1 cellular context compared by ENCODE assay signal in the genomic region with DNA sequence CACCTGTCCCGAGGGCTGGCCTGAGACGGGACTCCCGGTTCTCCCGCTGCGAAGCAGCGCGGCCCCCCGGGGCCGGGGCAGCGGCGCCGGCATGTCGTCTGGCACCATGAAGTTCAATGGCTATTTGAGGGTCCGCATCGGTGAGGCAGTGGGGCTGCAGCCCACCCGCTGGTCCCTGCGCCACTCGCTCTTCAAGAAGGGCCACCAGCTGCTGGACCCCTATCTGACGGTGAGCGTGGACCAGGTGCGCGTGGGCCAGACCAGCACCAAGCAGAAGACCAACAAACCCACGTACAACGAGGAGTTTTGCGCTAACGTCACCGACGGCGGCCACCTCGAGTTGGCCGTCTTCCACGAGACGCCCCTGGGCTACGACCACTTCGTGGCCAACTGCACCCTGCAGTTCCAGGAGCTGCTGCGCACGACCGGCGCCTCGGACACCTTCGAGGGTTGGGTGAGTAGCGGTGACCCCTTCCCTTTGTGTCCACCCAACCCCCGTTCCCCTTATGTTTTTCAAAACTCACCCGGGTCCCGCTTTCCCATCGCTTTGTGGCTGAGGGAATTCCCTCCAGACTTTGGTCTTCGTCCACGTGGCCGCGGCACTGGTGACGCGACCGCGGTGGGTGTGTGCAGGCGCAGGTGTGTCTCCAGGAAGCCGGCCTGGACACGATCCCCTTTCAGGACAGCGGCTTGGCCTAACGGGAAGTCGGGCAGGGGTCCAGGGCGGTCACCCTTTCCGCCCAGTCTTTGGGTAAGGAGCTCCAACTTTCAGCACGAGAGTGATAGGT.
TF ChIP-seq lines count a peak whose summit lies in the region.

No MANE protein-coding gene starts in this region.

TF ChIP-seq in IMR-90, 13 proteins besides CTCF, POLR2A, EP300 and RAD21 (continued from another document):
- TF ChIP-seq, protein P1, sequence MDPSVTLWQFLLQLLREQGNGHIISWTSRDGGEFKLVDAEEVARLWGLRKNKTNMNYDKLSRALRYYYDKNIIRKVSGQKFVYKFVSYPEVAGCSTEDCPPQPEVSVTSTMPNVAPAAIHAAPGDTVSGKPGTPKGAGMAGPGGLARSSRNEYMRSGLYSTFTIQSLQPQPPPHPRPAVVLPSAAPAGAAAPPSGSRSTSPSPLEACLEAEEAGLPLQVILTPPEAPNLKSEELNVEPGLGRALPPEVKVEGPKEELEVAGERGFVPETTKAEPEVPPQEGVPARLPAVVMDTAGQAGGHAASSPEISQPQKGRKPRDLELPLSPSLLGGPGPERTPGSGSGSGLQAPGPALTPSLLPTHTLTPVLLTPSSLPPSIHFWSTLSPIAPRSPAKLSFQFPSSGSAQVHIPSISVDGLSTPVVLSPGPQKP (IDR thresholded peaks at IDR 0.05; ENCODE audit: borderline replicate concordance, low read depth, low read length): no peak
- TF ChIP-seq RCOR1 (IDR thresholded peaks at IDR 0.05; ENCODE audit: insufficient replicate concordance, low read length) (no peak), SMC3 (IDR thresholded peaks at IDR 0.05; ENCODE audit: low read depth, low read length) (no peak), MAZ (IDR thresholded peaks at IDR 0.05; ENCODE audit: borderline replicate concordance, low read depth, low read length) (no peak), FOS (IDR thresholded peaks at IDR 0.05; ENCODE audit: low read depth, low read length) (no peak), CEBPB (IDR thresholded peaks at IDR 0.05; ENCODE audit: low read depth, low read length) (no peak)
- TF ChIP-seq, protein P2, sequence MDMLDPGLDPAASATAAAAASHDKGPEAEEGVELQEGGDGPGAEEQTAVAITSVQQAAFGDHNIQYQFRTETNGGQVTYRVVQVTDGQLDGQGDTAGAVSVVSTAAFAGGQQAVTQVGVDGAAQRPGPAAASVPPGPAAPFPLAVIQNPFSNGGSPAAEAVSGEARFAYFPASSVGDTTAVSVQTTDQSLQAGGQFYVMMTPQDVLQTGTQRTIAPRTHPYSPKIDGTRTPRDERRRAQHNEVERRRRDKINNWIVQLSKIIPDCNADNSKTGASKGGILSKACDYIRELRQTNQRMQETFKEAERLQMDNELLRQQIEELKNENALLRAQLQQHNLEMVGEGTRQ (IDR thresholded peaks at IDR 0.05; ENCODE audit: low read depth, low read length): no peak
TF ChIP-seq in IMR-90: peak in this region for 0.
